23 cellular contexts compared by ENCODE assay signal in the genomic region with DNA sequence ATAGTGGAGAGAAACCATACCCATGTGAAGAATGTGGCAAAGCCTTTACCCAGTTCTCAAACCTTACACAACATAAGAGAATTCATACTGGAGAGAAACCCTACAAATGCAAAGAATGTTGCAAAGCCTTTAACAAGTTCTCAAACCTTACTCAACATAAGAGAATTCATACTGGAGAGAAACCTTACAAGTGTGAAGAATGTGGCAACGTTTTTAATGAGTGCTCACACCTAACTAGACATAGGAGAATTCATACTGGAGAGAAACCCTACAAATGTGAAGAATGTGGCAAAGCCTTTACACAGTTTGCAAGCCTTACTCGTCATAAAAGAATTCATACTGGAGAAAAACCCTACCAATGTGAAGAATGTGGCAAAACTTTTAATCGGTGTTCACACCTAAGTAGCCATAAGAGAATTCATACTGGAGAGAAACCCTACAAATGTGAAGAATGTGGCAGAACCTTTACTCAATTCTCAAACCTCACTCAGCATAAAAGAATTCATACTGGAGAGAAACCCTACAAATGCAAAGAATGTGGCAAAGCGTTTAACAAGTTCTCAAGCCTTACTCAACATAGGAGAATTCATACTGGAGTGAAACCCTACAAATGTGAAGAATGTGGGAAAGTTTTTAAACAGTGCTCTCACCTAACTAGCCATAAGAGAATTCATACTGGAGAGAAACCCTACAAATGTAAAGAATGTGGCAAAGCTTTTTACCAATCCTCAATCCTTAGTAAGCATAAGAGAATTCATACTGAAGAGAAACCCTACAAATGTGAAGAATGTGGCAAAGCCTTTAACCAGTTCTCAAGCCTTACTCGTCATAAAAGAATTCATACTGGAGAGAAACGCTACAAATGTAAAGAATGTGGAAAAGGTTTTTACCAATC.
DNase-seq lines count a peak whose midpoint lies in the region; ATAC-seq, FAIRE-seq and TF ChIP-seq lines count a peak whose summit lies in the region.
"Had no signal": no experiment of that assay in that cellular context is flagged by ENCODE, and none has a peak within 500 bp of the region (broad histone marks: within the 10 kb centered on the region; RNA-seq: fewer than 3 reads in every experiment).

No MANE protein-coding gene starts in this region.

- CTCF ChIA-PET in naive thymus-derived CD4-positive, alpha-beta T cell (lab: Charles Lee), result no interaction called here

- H3K36me3 Mint-ChIP-seq in naive thymus-derived CD4-positive, alpha-beta T cell, result peaks cover 29 to 78% (median 76%) of the 10 kb centered on the region in 5 donors

- H3K9me3 Mint-ChIP-seq in naive thymus-derived CD4-positive, alpha-beta T cell, result peaks cover 3 to 96% (median 69%) of the 10 kb centered on the region in 11 donors

- peak; percentile 20 for FAIRE-seq in H54 (lab: Jason Lieb, UNC)
- FAIRE-seq: GM18507 had no signal

- peak overlapping the region; percentile 31 for H3K4me3 ChIP-seq in coronary artery
- H3K4me3 ChIP-seq in naive thymus-derived CD4-positive, alpha-beta T cell (ENCODE audit: low read length), result peak overlapping the region; percentile 24
- H3K4me3 ChIP-seq: body of pancreas, PC-9, transverse colon had no signal

- no peak for TF ChIP-seq CTCF in coronary artery (IDR thresholded peaks at IDR 0.05)

- ATAC-seq in naive thymus-derived CD4-positive, alpha-beta T cell, result no peak
- ATAC-seq in GM18520 (IDR thresholded peaks at IDR 0.05; ENCODE audit: unreplicated experiment), result no peak
- ATAC-seq: body of pancreas; esophagus mucosa; stimulated activated memory B cell treated with anti-CD40 and anti-IgM and Interleukin-4, amounts not matched to agents 10 μg/mL and 1 μg/mL and 100 μg/mL, for 72 hours had no signal

- intact Hi-C loops in naive thymus-derived CD4-positive, alpha-beta T cell (cut with micrococcal nuclease), result no loop called here

- H3K27me3 ChIP-seq in naive thymus-derived CD4-positive, alpha-beta T cell (ENCODE audit: control insufficient read depth in 2 of 2, insufficient read depth in 2 of 2, low read length in 2 of 2), result no peaks in the 10 kb centered on the region
- H3K27me3 ChIP-seq: BE2C, body of pancreas, transverse colon had no signal

- no peak overlapping the region for H3K27ac ChIP-seq in coronary artery
- H3K27ac ChIP-seq in naive thymus-derived CD4-positive, alpha-beta T cell (ENCODE audit: low read depth, low read length), result no peak overlapping the region
- H3K27ac ChIP-seq: body of pancreas, PC-9, transverse colon had no signal

- H3K27ac Mint-ChIP-seq in naive thymus-derived CD4-positive, alpha-beta T cell, result no peak overlapping the region
- H3K27ac Mint-ChIP-seq: H9; immature natural killer cell; nephron; stimulated activated memory B cell treated with anti-CD40 and anti-IgM and Interleukin-4, amounts not matched to agents 10 μg/mL and 1 μg/mL and 100 μg/mL, for 72 hours had no signal

- DNase-seq in H54 (ENCODE audit: insufficient read length, low spot score) (no peak), M059J (ENCODE audit: low read depth) (peak; percentile 4), coronary artery (ENCODE audit: low spot score) (no peak), NCI-H2029 treated with DMSO at 0.1 percent for 48 hours (lab: John Stamatoyannopoulos, UW) (no peak), NCI-H1694 treated with DMSO at 0.1 percent for 48 hours (lab: John Stamatoyannopoulos, UW) (no peak)
- DNase-seq in naive thymus-derived CD4-positive, alpha-beta T cell, result no peak
- DNase-seq: activated CD4-positive, alpha-beta T cell treated with anti-CD3 and anti-CD28 coated beads for 48 hours; activated naive CD4-positive, alpha-beta T cell treated with Interleukin-2 at 50 U/mL for 16 hours; BE2C; body of pancreas; DMS 273 treated with DMSO at 0.1 percent for 48 hours; H9; immature natural killer cell; NCI-H2029; NCI-H526; PC-9; T1000; transverse colon had no signal

- peaks cover 10 to 26% (median 16%) of the 10 kb centered on the region in 3 experiments for H3K36me3 ChIP-seq in naive thymus-derived CD4-positive, alpha-beta T cell (ENCODE audit: control insufficient read depth in 2 of 3, insufficient read depth in 3 of 3, low read length in 3 of 3)

- H3K27me3 Mint-ChIP-seq in naive thymus-derived CD4-positive, alpha-beta T cell, result no peaks in the 10 kb centered on the region
- H3K27me3 Mint-ChIP-seq: stimulated activated memory B cell treated with anti-CD40 and anti-IgM and Interleukin-4, amounts not matched to agents 10 μg/mL and 1 μg/mL and 100 μg/mL, for 72 hours had no signal

- peaks cover 27 to 81% (median 46%) of the 10 kb centered on the region in 3 experiments for H3K9me3 ChIP-seq in naive thymus-derived CD4-positive, alpha-beta T cell (ENCODE audit: control insufficient read depth in 2 of 3, low read length in 3 of 3)

- POLR2A ChIA-PET in naive thymus-derived CD4-positive, alpha-beta T cell (lab: Charles Lee), result no interaction called here

- H3K4me1 ChIP-seq in naive thymus-derived CD4-positive, alpha-beta T cell (ENCODE audit: control insufficient read depth in 2 of 2, insufficient read depth in 2 of 2, low read length in 2 of 2), result no peaks in the 10 kb centered on the region
- H3K4me1 ChIP-seq: BE2C, body of pancreas, transverse colon had no signal

- TF ChIP-seq POLR2A in H54 (IDR thresholded peaks at IDR 0.05; ENCODE audit: low read depth, low read length), result no peak

- H3K4me1 Mint-ChIP-seq in naive thymus-derived CD4-positive, alpha-beta T cell, result no peaks in the 10 kb centered on the region
- H3K4me1 Mint-ChIP-seq: H9; immature natural killer cell; nephron; stimulated activated memory B cell treated with anti-CD40 and anti-IgM and Interleukin-4, amounts not matched to agents 10 μg/mL and 1 μg/mL and 100 μg/mL, for 72 hours had no signal

- no peak overlapping the region for H3K4me3 Mint-ChIP-seq in naive thymus-derived CD4-positive, alpha-beta T cell
- H3K4me3 Mint-ChIP-seq: H9; immature natural killer cell; nephron; stimulated activated memory B cell treated with anti-CD40 and anti-IgM and Interleukin-4, amounts not matched to agents 10 μg/mL and 1 μg/mL and 100 μg/mL, for 72 hours had no signal
